In the genomic region with DNA sequence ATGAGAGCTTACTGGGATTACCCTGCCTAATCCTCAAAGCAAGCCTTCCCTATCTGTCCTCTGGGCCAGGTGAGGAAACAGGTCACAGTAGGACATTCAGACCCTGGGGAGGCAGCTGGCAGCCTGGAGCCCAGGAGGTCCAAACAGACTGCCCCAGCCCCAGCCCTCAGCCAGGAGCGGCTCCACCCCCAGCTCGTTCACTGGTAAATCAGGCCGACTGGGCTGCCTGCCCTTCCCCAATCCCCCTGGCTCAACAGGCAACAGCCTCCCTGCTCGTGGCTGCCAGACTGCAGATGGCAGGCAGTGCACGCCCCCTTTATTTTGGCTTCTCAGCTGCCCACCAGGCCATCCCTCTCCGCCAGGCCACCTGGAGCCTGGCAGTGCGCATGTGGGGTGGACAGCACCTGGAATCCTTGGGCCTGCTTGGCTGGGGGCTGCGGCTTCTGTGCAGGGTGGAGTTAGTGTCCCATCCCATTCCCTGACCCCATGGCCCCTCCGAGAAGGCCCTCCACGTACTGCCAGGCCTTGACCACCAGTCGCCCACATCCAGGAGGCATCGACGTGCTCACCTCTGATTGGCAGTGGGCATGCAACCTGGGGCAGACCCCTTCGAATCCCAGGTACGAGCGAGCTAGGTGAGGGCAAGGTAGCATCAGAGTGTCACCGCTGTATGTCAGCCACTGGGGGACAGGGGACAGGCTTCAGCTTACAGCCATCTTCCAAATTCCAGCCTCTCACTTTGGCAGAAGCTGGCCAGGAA, we compare ENCODE assay signal across 20 cellular contexts.
"Had no signal": no experiment of that assay in that cellular context is flagged by ENCODE, and none has a peak within 500 bp of the region (broad histone marks: within the 10 kb centered on the region; RNA-seq: fewer than 3 reads in every experiment).

No MANE protein-coding gene starts in this region.

- H3K27me3 ChIP-seq: cardiac muscle cell, heart right ventricle, upper lobe of right lung had no signal

- H3K9me3 ChIP-seq: upper lobe of right lung had no signal

- DNase-seq: activated B cell treated with CpG ODN at 0.5 μM for 24 hours; activated CD4-positive, alpha-beta memory T cell treated with anti-CD3 and anti-CD28 coated beads, Interleukin-2, amount 10 ng/mL, durations not matched to agents 7 days and 5 days; activated CD4-positive, alpha-beta T cell treated with anti-CD3 and anti-CD28 coated beads for 36 hours; activated effector memory CD4-positive, alpha-beta T cell treated with anti-CD3 and anti-CD28 coated beads, Interleukin-2, amount 50 U/mL, for 16 hours; activated naive CD4-positive, alpha-beta T cell treated with anti-CD3 and anti-CD28 coated beads, Interleukin-2, amount 50 U/mL, for 16 hours; activated naive CD8-positive, alpha-beta T cell treated with anti-CD3 and anti-CD28 coated beads, Interleukin-2, amount 50 U/mL, for 24 hours; activated T-cell treated with anti-CD3 and anti-CD28 coated beads, Interleukin-2, amount 50 U/mL, for 72 hours; cortex of kidney; heart right ventricle; kidney; lower lobe of right lung; naive thymus-derived CD4-positive, alpha-beta T cell; retina; stimulated activated CD4-positive, alpha-beta T cell treated with anti-CD3 and anti-CD28 coated beads, Interleukin-4, amount 100 ng/mL, for 24 hours; stimulated activated naive CD4-positive, alpha-beta T cell treated with Interleukin-2 at 50 U/mL for 16 hours; T-helper 9 cell; upper lobe of right lung had no signal

- H3K4me1 ChIP-seq: heart right ventricle, lower lobe of right lung, upper lobe of right lung had no signal

- ATAC-seq: activated CD4-positive, alpha-beta T cell treated with anti-CD3 and anti-CD28 coated beads for 36 hours; activated T-cell treated with anti-CD3 and anti-CD28 coated beads, Interleukin-2, amount 50 U/mL, for 72 hours had no signal

- H3K4me3 ChIP-seq: cardiac muscle cell, heart right ventricle, lower lobe of right lung, thoracic aorta, upper lobe of right lung had no signal

- FAIRE-seq: endometrium, kidney had no signal

- H3K36me3 ChIP-seq: cardiac muscle cell, heart right ventricle, lower lobe of right lung, thoracic aorta, upper lobe of right lung had no signal
